In genomic region chr3:168095611-168096209, GRCh38 we compare ENCODE assay signal across 1 cellular context.
A peak's percentile ranks its signal among the peaks of the same experiment; 100 is the strongest.
TF ChIP-seq lines count a peak whose summit lies in the region.

Gene GOLIM4, minus strand, starts transcription at chr3:168095924. Its CDS starts 639 bp downstream, at chr3:168095285.

TF ChIP-seq in HepG2, 621 proteins besides CTCF, POLR2A, EP300 and RAD21 (continued from another document and continues in another):
- 0 out of 2 replicates have a peak, but pooled peaks have one; percentile 16 for TF ChIP-seq RCOR2 (CRISPR knock-in tag; IDR thresholded peaks at IDR 0.05)
- TF ChIP-seq BCL3 (CRISPR knock-in tag; IDR thresholded peaks at IDR 0.05), result peak; percentile 64
- no peak for TF ChIP-seq SMARCE1 (IDR thresholded peaks at IDR 0.05; ENCODE audit: borderline replicate concordance)
- no peak for TF ChIP-seq AKAP8 (CRISPR knock-in tag; IDR thresholded peaks at IDR 0.05)
- no peak for TF ChIP-seq ZNF331 (CRISPR knock-in tag; IDR thresholded peaks at IDR 0.05)
- no peak for TF ChIP-seq ETS1 (CRISPR knock-in tag; IDR thresholded peaks at IDR 0.05)
- TF ChIP-seq ZMYM2 (CRISPR knock-in tag; IDR thresholded peaks at IDR 0.05), result peak; percentile 57; the same call in 1 of the 2 replicates
- no peak for TF ChIP-seq SNAI1 (CRISPR knock-in tag; IDR thresholded peaks at IDR 0.05; ENCODE audit: borderline replicate concordance)
- no peak for TF ChIP-seq THAP7 (CRISPR knock-in tag; IDR thresholded peaks at IDR 0.05)
- TF ChIP-seq BHLHE40 (IDR thresholded peaks at IDR 0.05; ENCODE audit: low read length), result no peak; the same call in 1 of the 2 replicates
- TF ChIP-seq ZNF678 (CRISPR knock-in tag; IDR thresholded peaks at IDR 0.05), result no peak
- peak; percentile 63 for TF ChIP-seq ZBTB2 (CRISPR knock-in tag; IDR thresholded peaks at IDR 0.05; ENCODE audit: low read depth)
- peak; percentile 26; the same call in 1 of the 2 replicates for TF ChIP-seq MIXL1 (CRISPR knock-in tag; IDR thresholded peaks at IDR 0.05)
- TF ChIP-seq NKX3-1 (CRISPR knock-in tag; IDR thresholded peaks at IDR 0.05), result peak; percentile 69; the same call in 1 of the 2 replicates
- TF ChIP-seq KLF15 (CRISPR knock-in tag; IDR thresholded peaks at IDR 0.05; ENCODE audit: borderline replicate concordance), result 0 out of 2 replicates have a peak, but pooled peaks have one; percentile 76
- TF ChIP-seq PRDM4 (CRISPR knock-in tag; IDR thresholded peaks at IDR 0.05; ENCODE audit: borderline replicate concordance), result no peak
- no peak for TF ChIP-seq PAF1 (CRISPR knock-in tag; IDR thresholded peaks at IDR 0.05)
- TF ChIP-seq MYC (CRISPR knock-in tag; IDR thresholded peaks at IDR 0.05; ENCODE audit: borderline replicate concordance), result peak; percentile 98
- no peak for TF ChIP-seq ZNF468 (CRISPR knock-in tag; IDR thresholded peaks at IDR 0.05)
- peak; percentile 64; the same call in 1 of the 2 replicates for TF ChIP-seq ZNF768 (CRISPR knock-in tag; IDR thresholded peaks at IDR 0.05)
- no peak for TF ChIP-seq SAFB2 (CRISPR knock-in tag; IDR thresholded peaks at IDR 0.05; ENCODE audit: borderline replicate concordance, low read depth)
- no peak for TF ChIP-seq TEAD3 (CRISPR knock-in tag; optimal IDR thresholded peaks at IDR 0.05; ENCODE audit: borderline replicate concordance)
- no peak for TF ChIP-seq ZNF549 (CRISPR knock-in tag; IDR thresholded peaks at IDR 0.05)
- TF ChIP-seq SMAD1 (CRISPR knock-in tag; IDR thresholded peaks at IDR 0.05; ENCODE audit: borderline replicate concordance, low read depth), result no peak; the same call in 1 of the 2 replicates
- peak; percentile 86; the same call in 1 of the 2 replicates for TF ChIP-seq ZNF746 (CRISPR knock-in tag; IDR thresholded peaks at IDR 0.05)
- no peak for TF ChIP-seq ZBTB44 (CRISPR knock-in tag; IDR thresholded peaks at IDR 0.05)
- peak; percentile 23; the same call in 1 of the 2 replicates for TF ChIP-seq CSRNP1 (CRISPR knock-in tag; IDR thresholded peaks at IDR 0.05)
- no peak for TF ChIP-seq GMEB2 (CRISPR knock-in tag; IDR thresholded peaks at IDR 0.05; ENCODE audit: low read depth)
- peak; percentile 52; the same call in 1 of the 2 replicates for TF ChIP-seq ZNF639 (CRISPR knock-in tag; conservative IDR thresholded peaks at IDR 0.05)
- TF ChIP-seq CCDC6 (CRISPR knock-in tag; IDR thresholded peaks at IDR 0.05), result peak; percentile 57; the same call in 1 of the 2 replicates
- no peak for TF ChIP-seq ZNF207 (IDR thresholded peaks at IDR 0.05; ENCODE audit: borderline replicate concordance)
- TF ChIP-seq MTA3 (CRISPR knock-in tag; IDR thresholded peaks at IDR 0.05), result no peak
- TF ChIP-seq GABPA (IDR thresholded peaks at IDR 0.05; ENCODE audit: low read depth, low read length), result peak; percentile 69
- TF ChIP-seq GABPA (CRISPR knock-in tag; IDR thresholded peaks at IDR 0.05; ENCODE audit: low read depth), result peak; percentile 87
- peak; percentile 22; the same call in 1 of the 2 replicates for TF ChIP-seq FOXP4 (CRISPR knock-in tag; IDR thresholded peaks at IDR 0.05)
- peak; percentile 93 for TF ChIP-seq ARID4A (CRISPR knock-in tag; IDR thresholded peaks at IDR 0.05; ENCODE audit: borderline replicate concordance)
- peak; percentile 68 for TF ChIP-seq POLR2AphosphoS5 (IDR thresholded peaks at IDR 0.05; ENCODE audit: low read depth, low read length)
- no peak for TF ChIP-seq ZNF878 (CRISPR knock-in tag; IDR thresholded peaks at IDR 0.05)
- 0 out of 2 replicates have a peak, but pooled peaks have one; percentile 15 for TF ChIP-seq SMYD3 (CRISPR knock-in tag; IDR thresholded peaks at IDR 0.05)
- 0 out of 2 replicates have a peak, but pooled peaks have one; percentile 91 for TF ChIP-seq HOXA9 (CRISPR knock-in tag; IDR thresholded peaks at IDR 0.05; ENCODE audit: borderline replicate concordance)
- peak; percentile 78; the same call in 1 of the 2 replicates for TF ChIP-seq SIN3A (IDR thresholded peaks at IDR 0.05; ENCODE audit: borderline replicate concordance, low read depth, low read length)
